In genomic region chr18:62018034-62018760, GRCh38 we compare ENCODE assay signal across 11 cellular contexts.
DNase-seq lines count a peak whose midpoint lies in the region; ATAC-seq and TF ChIP-seq lines count a peak whose summit lies in the region.
"Had no signal": no experiment of that assay in that cellular context is flagged by ENCODE, and none has a peak within 500 bp of the region (broad histone marks: within the 10 kb centered on the region; RNA-seq: fewer than 3 reads in every experiment).

No MANE protein-coding gene starts in this region.

- ATAC-seq in activated CD8-positive, alpha-beta T cell treated with anti-CD3 and anti-CD28 coated beads for 36 hours: no peak
- ATAC-seq: activated CD8-positive, alpha-beta T cell treated with anti-CD3 and anti-CD28 coated beads, Interleukin-2, amount 10 ng/mL, durations not matched to agents 7 days and 5 days had no signal

- H3K4me1 ChIP-seq in SJCRH30 (peaks cover 22% of the 10 kb centered on the region), vagina (peaks cover 8% of the 10 kb centered on the region)

- intact Hi-C loops in vagina (cut with DNase I): no loop called here
- intact Hi-C loops in activated CD8-positive, alpha-beta T cell treated with anti-CD3 and anti-CD28 coated beads for 36 hours (cut with micrococcal nuclease): no loop called here

- H3K4me3 Mint-ChIP-seq in nephron: peak overlapping the region in 2 of 3 experiments; percentile 18 to 19
- H3K4me3 Mint-ChIP-seq in activated CD8-positive, alpha-beta T cell treated with anti-CD3 and anti-CD28 coated beads for 36 hours: no peak overlapping the region
- H3K4me3 Mint-ChIP-seq: activated CD8-positive, alpha-beta T cell treated with anti-CD3 and anti-CD28 coated beads, Interleukin-2, amount 10 ng/mL, durations not matched to agents 7 days and 5 days; neural crest cell had no signal

- H3K9me3 ChIP-seq in SJCRH30 (replicated peaks) (no peaks in the 10 kb centered on the region; the same call in 1 of the 2 replicates), vagina (no peaks in the 10 kb centered on the region)

- CTCF ChIA-PET in activated CD8-positive, alpha-beta T cell treated with anti-CD3 and anti-CD28 coated beads for 36 hours (lab: Charles Lee): interaction anchor here (1.1 to 1.3 kb wide), 2 partner anchors 14 to 25 kb away, joined by 3 read pairs; no protein-coding TSS in a partner anchor

- peak overlapping the region; percentile 97 to 99 (median 97) for H3K27ac Mint-ChIP-seq in nephron
- no peak overlapping the region for H3K27ac Mint-ChIP-seq in activated CD8-positive, alpha-beta T cell treated with anti-CD3 and anti-CD28 coated beads for 36 hours
- H3K27ac Mint-ChIP-seq: activated CD8-positive, alpha-beta T cell treated with anti-CD3 and anti-CD28 coated beads, Interleukin-2, amount 10 ng/mL, durations not matched to agents 7 days and 5 days had no signal

- H3K27ac ChIP-seq in SJCRH30: peak overlapping the region; percentile 90
- H3K27ac ChIP-seq in vagina: peak overlapping the region; percentile 34
- H3K27ac ChIP-seq: brain microvascular endothelial cell had no signal

- POLR2A ChIA-PET in activated CD8-positive, alpha-beta T cell treated with anti-CD3 and anti-CD28 coated beads for 36 hours (lab: Charles Lee): no interaction called here

- peak; percentile 87 to 93 for DNase-seq in SJCRH30
- peak; percentile 85 for DNase-seq in fibroblast of mammary gland (ENCODE audit: low read depth)
- DNase-seq in vagina (ENCODE audit: extremely low spot score in 2 of 2): peak in 1 of 2 donors; percentile 92
- DNase-seq in activated CD8-positive, alpha-beta T cell treated with anti-CD3 and anti-CD28 coated beads for 36 hours: no peak
- DNase-seq in NCI-H510A treated with DMSO at 0.1 percent for 48 hours (lab: John Stamatoyannopoulos, UW): no peak
- DNase-seq in GDM1 (lab: John Stamatoyannopoulos, UW): no peak
- DNase-seq: activated CD8-positive, alpha-beta T cell treated with anti-CD3 and anti-CD28 coated beads, Interleukin-2, amount 10 ng/mL, durations not matched to agents 7 days and 5 days; brain microvascular endothelial cell; NCI-H2171 treated with DMSO at 0.1 percent for 48 hours had no signal

- no peak for TF ChIP-seq POLR2A in vagina (IDR thresholded peaks at IDR 0.05)

- H3K27me3 ChIP-seq in SJCRH30: no peaks in the 10 kb centered on the region
- H3K27me3 ChIP-seq in vagina: no peaks in the 10 kb centered on the region
- H3K27me3 ChIP-seq: brain microvascular endothelial cell had no signal

- H3K27me3 Mint-ChIP-seq in nephron (ENCODE audit: low read depth): peaks cover 3% of the 10 kb centered on the region
- H3K27me3 Mint-ChIP-seq in activated CD8-positive, alpha-beta T cell treated with anti-CD3 and anti-CD28 coated beads for 36 hours: no peaks in the 10 kb centered on the region

- H3K36me3 ChIP-seq in SJCRH30 (peaks cover 5% of the 10 kb centered on the region; the same call in 1 of the 2 replicates), vagina (no peaks in the 10 kb centered on the region)
- H3K36me3 ChIP-seq: brain microvascular endothelial cell had no signal

- H3K4me1 Mint-ChIP-seq in nephron: peaks cover 22% of the 10 kb centered on the region
- no peaks in the 10 kb centered on the region for H3K4me1 Mint-ChIP-seq in activated CD8-positive, alpha-beta T cell treated with anti-CD3 and anti-CD28 coated beads for 36 hours (ENCODE audit: low read depth)
- H3K4me1 Mint-ChIP-seq: neural crest cell had no signal

- H3K36me3 Mint-ChIP-seq in nephron (ENCODE audit: low read depth): no peaks in the 10 kb centered on the region
- no peaks in the 10 kb centered on the region for H3K36me3 Mint-ChIP-seq in activated CD8-positive, alpha-beta T cell treated with anti-CD3 and anti-CD28 coated beads for 36 hours (ENCODE audit: low read depth)

- peak overlapping the region; percentile 42 for H3K4me3 ChIP-seq in SJCRH30
- no peak overlapping the region for H3K4me3 ChIP-seq in fibroblast of mammary gland (ENCODE audit: control insufficient read depth, low read depth, low read length)
- no peak overlapping the region for H3K4me3 ChIP-seq in vagina

- TF ChIP-seq CTCF in fibroblast of mammary gland (conservative IDR thresholded peaks at IDR 0.05; ENCODE audit: control insufficient read depth, insufficient read depth, low read depth, low read length): no peak
- no peak for TF ChIP-seq CTCF in nephron (IDR thresholded peaks at IDR 0.05; ENCODE audit: unreplicated experiment in 3 of 3)
- TF ChIP-seq CTCF in vagina (IDR thresholded peaks at IDR 0.05): no peak
- no peak for TF ChIP-seq CTCF in activated CD8-positive, alpha-beta T cell treated with anti-CD3 and anti-CD28 coated beads for 36 hours (IDR thresholded peaks at IDR 0.05)

- peaks cover 11% of the 10 kb centered on the region for H3K9me3 Mint-ChIP-seq in nephron
- no peaks in the 10 kb centered on the region for H3K9me3 Mint-ChIP-seq in activated CD8-positive, alpha-beta T cell treated with anti-CD3 and anti-CD28 coated beads for 36 hours

Comparison
In these comparisons a context has a peak if more than half of its experiments do, and no peak if none do; other contexts are left out.
1. DNase-seq: peak in SJCRH30 (2 of 2) and fibroblast of mammary gland (single experiment); none in activated CD8-positive, alpha-beta T cell treated with anti-CD3 and anti-CD28 coated beads for 36 hours (single experiment), NCI-H510A treated with DMSO at 0.1 percent for 48 hours (single experiment) and GDM1 (single experiment).